6 cellular contexts compared by ENCODE assay signal in genomic region chr10:64906311-64906710, GRCh38.
A peak's percentile ranks its signal among the peaks of the same experiment; 100 is the strongest.
DNase-seq lines count a peak whose midpoint lies in the region; TF ChIP-seq lines count a peak whose summit lies in the region.
"Not testable (repeated sequence)": the region's sequence is repeated elsewhere in the genome, so short reads cannot be mapped to it uniquely, and the experiment has no call there.

No MANE protein-coding gene starts in this region.

- H3K36me3 Mint-ChIP-seq in Caco-2 (ENCODE audit: insufficient read depth, unreplicated experiment); progenitor cell of endocrine pancreas (ENCODE audit: insufficient read depth): not testable (repeated sequence)

- not testable (repeated sequence) for H3K18ac ChIP-seq in mesenchymal stem cell (ENCODE audit: low read depth in 1 of 2, low read length in 2 of 2)

- H3K4ac ChIP-seq in mesenchymal stem cell (ENCODE audit: low read depth in 1 of 2, low read length in 2 of 2): not testable (repeated sequence)

- H3K4me1 ChIP-seq in Caco-2: peaks cover 22% of the 10 kb centered on the region
- not testable (repeated sequence) for H3K4me1 ChIP-seq in mesenchymal stem cell (ENCODE audit: control insufficient read depth, insufficient read depth, low read depth, low read length)

- H3K4me3 ChIP-seq in Caco-2 (ENCODE audit: low read depth, low read length); mesenchymal stem cell (ENCODE audit: insufficient read depth in 1 of 2, low read depth in 1 of 2, low read length in 2 of 2): not testable (repeated sequence)

- H2BK120ac ChIP-seq in mesenchymal stem cell (ENCODE audit: low read depth, low read length): not testable (repeated sequence)

- H3K4me1 Mint-ChIP-seq in Caco-2 (ENCODE audit: low read depth, unreplicated experiment): peaks cover 16% of the 10 kb centered on the region
- H3K4me1 Mint-ChIP-seq in progenitor cell of endocrine pancreas (ENCODE audit: low read depth): not testable (repeated sequence)

- not testable (repeated sequence) for H2BK12ac ChIP-seq in mesenchymal stem cell (ENCODE audit: low read length in 2 of 2)

- not testable (repeated sequence) for H3K79me1 ChIP-seq in mesenchymal stem cell (replicated peaks; ENCODE audit: low read length, poor library complexity, severe bottlenecking)

- H2BK5ac ChIP-seq in mesenchymal stem cell (ENCODE audit: low read depth, low read length, poor library complexity, severe bottlenecking): peak overlapping the region; percentile 66

- H3K27me3 ChIP-seq in Caco-2 (replicated peaks; ENCODE audit: control insufficient read depth, insufficient read depth, low read length); mesenchymal stem cell (ENCODE audit: control insufficient read depth in 1 of 2, insufficient read depth in 1 of 2, low read length in 2 of 2): not testable (repeated sequence)

- peak overlapping the region; percentile 43 for H3K4me2 ChIP-seq in mesenchymal stem cell (ENCODE audit: low read length, poor library complexity, severe bottlenecking)

- H2BK15ac ChIP-seq in mesenchymal stem cell (ENCODE audit: low read depth, poor library complexity, severe bottlenecking): not testable (repeated sequence)

- intact Hi-C loops in Caco-2 (cut with micrococcal nuclease; ENCODE audit: unreplicated experiment): loop anchor here (1.0 kb wide), 1 partner anchor 39 kb away; no protein-coding TSS in a partner anchor

- not testable (repeated sequence) for H3K27me3 Mint-ChIP-seq in Caco-2 (ENCODE audit: insufficient read depth, unreplicated experiment); progenitor cell of endocrine pancreas

- H4K91ac ChIP-seq in mesenchymal stem cell (ENCODE audit: low read length): not testable (repeated sequence)

- peak overlapping the region; percentile 75 for H3K27ac ChIP-seq in mesenchymal stem cell (ENCODE audit: low read length, poor library complexity, severe bottlenecking)

- not testable (repeated sequence) for H2AK5ac ChIP-seq in mesenchymal stem cell (ENCODE audit: low read length, severe bottlenecking)

- not testable (repeated sequence) for H3K9me3 Mint-ChIP-seq in Caco-2 (ENCODE audit: unreplicated experiment); progenitor cell of endocrine pancreas (ENCODE audit: low read depth)

- H3K4me3 Mint-ChIP-seq in Caco-2 (ENCODE audit: unreplicated experiment): peak overlapping the region; percentile 60
- H3K4me3 Mint-ChIP-seq in progenitor cell of endocrine pancreas (ENCODE audit: low read depth): not testable (repeated sequence)

- not testable (repeated sequence) for TF ChIP-seq CTCF in Caco-2 (IDR thresholded peaks at IDR 0.05; ENCODE audit: insufficient read depth in 1 of 2, low read depth in 1 of 2, low read length in 1 of 2, severe bottlenecking in 1 of 2, unreplicated experiment in 1 of 2); progenitor cell of endocrine pancreas (IDR thresholded peaks at IDR 0.05; ENCODE audit: unreplicated experiment)

- not testable (repeated sequence) for H2AFZ ChIP-seq in mesenchymal stem cell (ENCODE audit: low read depth, low read length)

- DNase-seq in Caco-2 (peak in 1 of 2 experiments; percentile 51), HK-2 (ENCODE audit: unreplicated experiment) (peak; percentile 5), glomerular visceral epithelial cell (ENCODE audit: extremely low spot score) (peak; percentile 63), kidney glomerular epithelial cell (lab: John Stamatoyannopoulos, UW) (peak; percentile 79)
- DNase-seq in mesenchymal stem cell; progenitor cell of endocrine pancreas (ENCODE audit: low spot score, unreplicated experiment): not testable (repeated sequence)

- POLR2A ChIA-PET in Caco-2 (lab: Charles Lee): not testable (repeated sequence)

- H3K9me3 ChIP-seq in Caco-2; mesenchymal stem cell (ENCODE audit: control insufficient read depth, low read length): not testable (repeated sequence)

- not testable (repeated sequence) for H3K9ac ChIP-seq in mesenchymal stem cell (ENCODE audit: low read length)

- H3K36me3 ChIP-seq in Caco-2 (ENCODE audit: control insufficient read depth, insufficient read depth, low read length); mesenchymal stem cell (ENCODE audit: control insufficient read depth in 1 of 2, insufficient read depth in 2 of 2, low read depth in 1 of 2, low read length in 2 of 2): not testable (repeated sequence)

- not testable (repeated sequence) for H3K23ac ChIP-seq in mesenchymal stem cell (ENCODE audit: low read length in 2 of 2)

- H4K8ac ChIP-seq in mesenchymal stem cell (ENCODE audit: low read length): not testable (repeated sequence)

- BruUV-seq in Caco-2 (replicated peaks; lab: Mats Ljungman, UMichigan): not testable (repeated sequence)

- H3K27ac Mint-ChIP-seq in Caco-2 (ENCODE audit: unreplicated experiment) (peak overlapping the region; percentile 89), progenitor cell of endocrine pancreas (peak overlapping the region; percentile 7)

- 15% methylated on average over 2 of the region's 2 CpGs for WGBS in mesenchymal stem cell

- not testable (repeated sequence) for H3K14ac ChIP-seq in mesenchymal stem cell (ENCODE audit: low read length in 2 of 2)

- CTCF ChIA-PET in Caco-2 (lab: Charles Lee): not testable (repeated sequence)
